In the genomic region with DNA sequence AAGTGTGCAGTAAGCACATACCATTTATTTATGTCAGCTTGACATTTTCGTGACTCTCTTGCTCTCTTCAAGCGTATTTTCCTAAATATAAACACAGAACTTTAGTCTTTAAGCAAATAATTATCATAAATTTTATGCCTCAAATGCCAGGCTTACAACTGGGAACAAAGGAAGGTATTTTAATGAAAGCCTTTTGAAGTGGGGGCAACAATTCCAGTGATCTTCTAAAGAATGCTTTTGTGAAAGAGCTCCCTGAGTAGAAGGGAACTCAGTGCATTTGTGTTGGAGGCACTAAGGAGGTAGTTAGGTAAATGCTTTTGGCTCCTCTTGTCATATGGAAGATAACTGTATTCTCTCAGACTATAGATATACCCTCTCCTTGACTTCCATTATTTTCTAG, we compare ENCODE assay signal across 16 cellular contexts.
A peak's percentile ranks its signal among the peaks of the same experiment; 100 is the strongest.
DNase-seq lines count a peak whose midpoint lies in the region; ATAC-seq and TF ChIP-seq lines count a peak whose summit lies in the region.
"Had no signal": no experiment of that assay in that cellular context is flagged by ENCODE, and none has a peak within 500 bp of the region (broad histone marks: within the 10 kb centered on the region; RNA-seq: fewer than 3 reads in every experiment).

No MANE protein-coding gene starts in this region.

- intact Hi-C loops in heart right ventricle (cut with DNase I): no loop called here

- no peak overlapping the region for H2BK15ac ChIP-seq in neuronal stem cell (ENCODE audit: low read length)

- H2BK5ac ChIP-seq in neuronal stem cell (ENCODE audit: low read length): no peak overlapping the region

- peak overlapping the region; percentile 73 for H3K27ac ChIP-seq in HUES48 (ENCODE audit: low read depth, low read length)
- H3K27ac ChIP-seq in neuronal stem cell (replicated peaks; ENCODE audit: low read length): no peak overlapping the region
- no peak overlapping the region for H3K27ac ChIP-seq in heart right ventricle
- H3K27ac ChIP-seq in Peyer's patch: no peak overlapping the region

- DNase-seq in NT2/D1 (ENCODE audit: low read depth, low spot score) (peak; percentile 60), iPS DF 19.7 (ENCODE audit: low read depth, low spot score) (peak; percentile 17), neuronal stem cell (ENCODE audit: low spot score) (peak; percentile 65), glomerular visceral epithelial cell (ENCODE audit: extremely low spot score) (no peak), heart right ventricle (no peak), Peyer's patch (no peak)
- DNase-seq: AML-193; NCI-H1092; NCI-H2081 treated with DMSO at 0.1 percent for 48 hours; NCI-H526 treated with DMSO at 0.1 percent for 48 hours; NK-92 treated with Interleukin-12 subunit alpha and Interleukin-12 subunit beta, amount 100 ng/mL, for 24 hours; OCI-M1; RPMI8226; SIG-M5 had no signal

- no peak overlapping the region for H3K23ac ChIP-seq in neuronal stem cell (ENCODE audit: low read depth, low read length, poor library complexity)

- no peak for TF ChIP-seq POLR2A in Peyer's patch (IDR thresholded peaks at IDR 0.05)

- H3K4me3 ChIP-seq in HUES48 (ENCODE audit: low read depth, low read length) (no peak overlapping the region; the same call in 1 of the 2 replicates), NT2/D1 (ENCODE audit: insufficient read length, low read depth) (no peak overlapping the region), neuronal stem cell (ENCODE audit: low read length in 2 of 2) (no peak overlapping the region), heart right ventricle (no peak overlapping the region), Peyer's patch (no peak overlapping the region)

- no peak overlapping the region for H2BK120ac ChIP-seq in neuronal stem cell (ENCODE audit: low read depth, low read length)

- ATAC-seq in heart right ventricle: no peak

- H3K4me1 ChIP-seq in HUES48 (ENCODE audit: control insufficient read depth, insufficient read depth, low read length) (peaks cover 34% of the 10 kb centered on the region), NT2/D1 (ENCODE audit: insufficient read depth, insufficient read length) (no peaks in the 10 kb centered on the region), neuronal stem cell (ENCODE audit: control insufficient read depth in 2 of 2, insufficient read depth in 1 of 2, low read depth in 1 of 2, low read length in 2 of 2) (peaks cover 3 to 5% of the 10 kb centered on the region in 2 donors), heart right ventricle (no peaks in the 10 kb centered on the region), Peyer's patch (no peaks in the 10 kb centered on the region)

- H3K4me2 ChIP-seq in neuronal stem cell (ENCODE audit: insufficient read depth, low read length, poor library complexity, severe bottlenecking): no peak overlapping the region

- H3K14ac ChIP-seq in neuronal stem cell (ENCODE audit: low read length): no peak overlapping the region

- H2AFZ ChIP-seq in neuronal stem cell (ENCODE audit: low read length): no peak overlapping the region

- WGBS in neuronal stem cell (ENCODE audit: extremely low coverage in 2 of 2, insufficient read length in 2 of 2, insufficient replicate concordance in 1 of 2), 2 donors: no CpG with 5 or more reads among the region's 2 CpGs
- WGBS in heart right ventricle, 2 donors: 91 to 99% methylated on average over 2 of the region's 2 CpGs

- no peak overlapping the region for H2AK5ac ChIP-seq in neuronal stem cell (ENCODE audit: low read depth, low read length)

- no peak overlapping the region for H4K91ac ChIP-seq in neuronal stem cell (ENCODE audit: low read depth, low read length, poor library complexity)

- H3K27me3 ChIP-seq in HUES48 (ENCODE audit: control insufficient read depth, insufficient read depth, low read length) (no peaks in the 10 kb centered on the region), NT2/D1 (ENCODE audit: insufficient read depth, insufficient read length) (no peaks in the 10 kb centered on the region), neuronal stem cell (ENCODE audit: control insufficient read depth in 3 of 3, insufficient read depth in 3 of 3, low read depth in 1 of 3, low read length in 3 of 3) (no peaks in the 10 kb centered on the region), heart right ventricle (no peaks in the 10 kb centered on the region), Peyer's patch (no peaks in the 10 kb centered on the region)

- H3K79me1 ChIP-seq in neuronal stem cell (ENCODE audit: low read depth, low read length): no peaks in the 10 kb centered on the region

- H3K18ac ChIP-seq in neuronal stem cell (ENCODE audit: low read length): no peak overlapping the region

- TF ChIP-seq CTCF in heart right ventricle (IDR thresholded peaks at IDR 0.05): no peak
- no peak for TF ChIP-seq CTCF in Peyer's patch (IDR thresholded peaks at IDR 0.05)

- peaks cover 7% of the 10 kb centered on the region for H3K9me3 ChIP-seq in HUES48 (ENCODE audit: control insufficient read depth, insufficient read depth, low read length)
- peaks cover 17% of the 10 kb centered on the region; the same call in 1 of the 2 replicates for H3K9me3 ChIP-seq in NT2/D1 (ENCODE audit: insufficient read depth, low read length)
- peaks cover 0 to 4% of the 10 kb centered on the region in 2 donors for H3K9me3 ChIP-seq in neuronal stem cell (replicated peaks in 1 of 2; ENCODE audit: control insufficient read depth in 2 of 2, insufficient read depth in 1 of 2, low read depth in 1 of 2, low read length in 2 of 2)
- H3K9me3 ChIP-seq in heart right ventricle: peaks cover 0 to under 1% (median 0%) of the 10 kb centered on the region in 11 donors
- no peaks in the 10 kb centered on the region for H3K9me3 ChIP-seq in Peyer's patch
- H3K9me3 ChIP-seq: Caco-2 had no signal

- H3K36me3 ChIP-seq in HUES48 (ENCODE audit: control insufficient read depth, insufficient read depth, low read length) (peaks cover 9% of the 10 kb centered on the region), NT2/D1 (ENCODE audit: insufficient read depth, insufficient read length, low read length) (peaks cover 2% of the 10 kb centered on the region), neuronal stem cell (replicated peaks in 1 of 2; ENCODE audit: control insufficient read depth in 2 of 2, insufficient read depth in 2 of 2, low read length in 2 of 2) (peaks cover 0 to 7% of the 10 kb centered on the region in 2 donors), heart right ventricle (peaks cover 0 to 77% (median 9%) of the 10 kb centered on the region in 9 donors), Peyer's patch (peaks cover 0 to 23% (median 0%) of the 10 kb centered on the region in 3 donors)

- H3K9ac ChIP-seq in HUES48 (ENCODE audit: low read depth, low read length): no peak overlapping the region
- no peak overlapping the region for H3K9ac ChIP-seq in NT2/D1 (ENCODE audit: insufficient read length, low read depth)
- no peak overlapping the region for H3K9ac ChIP-seq in neuronal stem cell (ENCODE audit: low read depth, low read length, poor library complexity)

- no peak overlapping the region for H3K4ac ChIP-seq in neuronal stem cell (ENCODE audit: low read length)

- no peak overlapping the region for H4K8ac ChIP-seq in neuronal stem cell (ENCODE audit: low read depth, low read length)

- no peak overlapping the region for H2BK12ac ChIP-seq in neuronal stem cell (ENCODE audit: low read length)

Comparison
In these comparisons a context has a peak if more than half of its experiments do, and no peak if none do; other contexts are left out.
1. DNase-seq: peak in NT2/D1 (single experiment), iPS DF 19.7 (single experiment) and neuronal stem cell (single experiment); none in glomerular visceral epithelial cell (single experiment), heart right ventricle (0 of 2) and Peyer's patch (0 of 3).